Comparison of ENCODE assay signal across 22 cellular contexts in genomic region chr21:46089285-46089684, GRCh38. TPM values are rescaled to one million over a fixed set of nuclear protein-coding genes. Genes with fewer than 3 reads are reported as not detected.
DNase-seq lines count a peak whose midpoint lies in the region; ATAC-seq and TF ChIP-seq lines count a peak whose summit lies in the region.
"Had no signal": no experiment of that assay in that cellular context is flagged by ENCODE, and none has a peak within 500 bp of the region (broad histone marks: within the 10 kb centered on the region; RNA-seq: fewer than 3 reads in every experiment).

No MANE protein-coding gene starts in this region.

- no peak overlapping the region for H3K27ac ChIP-seq in VCaP
- no peak overlapping the region for H3K27ac ChIP-seq in uterus
- no peak overlapping the region for H3K27ac ChIP-seq in Peyer's patch
- H3K27ac ChIP-seq: GM23248, SK-N-MC had no signal

- DNase-seq in ELF-1 (ENCODE audit: low read depth, low spot score) (peak; percentile 1), iris pigment epithelial cell (ENCODE audit: low read depth) (peak; percentile 36), posterior vena cava (ENCODE audit: low spot score) (peak; percentile 63), uterus (no peak), Peyer's patch (no peak)
- DNase-seq: BE2C; Caco-2; CD4-positive, CD25-positive, alpha-beta regulatory T cell; GDM1; GM23248; NCI-H1417 treated with DMSO at 0.1 percent for 48 hours; NCI-H187 treated with DMSO at 0.1 percent for 48 hours; NCI-H2227 treated with DMSO at 0.1 percent for 48 hours; NCI-H510A treated with DMSO at 0.1 percent for 48 hours; NCI-H774; SHP77 had no signal

- TF ChIP-seq POLR2A in uterus (IDR thresholded peaks at IDR 0.05) = no peak
- no peak for TF ChIP-seq POLR2A in Peyer's patch (IDR thresholded peaks at IDR 0.05)

- H3K4me1 ChIP-seq in uterus (peaks cover 6 to 18% of the 10 kb centered on the region in 2 donors), Peyer's patch (peaks cover 0 to 12% (median 0%) of the 10 kb centered on the region in 4 donors)
- H3K4me1 ChIP-seq: BE2C, Caco-2 had no signal

- H3K9me3 ChIP-seq in uterus (no peaks in the 10 kb centered on the region), Peyer's patch (no peaks in the 10 kb centered on the region)
- H3K9me3 ChIP-seq: BE2C had no signal

- H3K27me3 ChIP-seq in uterus (no peaks in the 10 kb centered on the region), Peyer's patch (no peaks in the 10 kb centered on the region)
- H3K27me3 ChIP-seq: BE2C had no signal

- H3K4me3 ChIP-seq in uterus (no peak overlapping the region), Peyer's patch (no peak overlapping the region)
- H3K4me3 ChIP-seq: GM23248, SK-N-MC had no signal

- no peaks in the 10 kb centered on the region for H3K36me3 ChIP-seq in uterus
- no peaks in the 10 kb centered on the region for H3K36me3 ChIP-seq in Peyer's patch
- H3K36me3 ChIP-seq: BE2C had no signal

- ATAC-seq in HG03108 (IDR thresholded peaks at IDR 0.05; ENCODE audit: unreplicated experiment) = no peak
- no peak for ATAC-seq in HG02571 (IDR thresholded peaks at IDR 0.05; ENCODE audit: unreplicated experiment)
- ATAC-seq: HCT116 had no signal

- intact Hi-C loops in posterior vena cava (cut with DNase I) = no loop called here
- intact Hi-C loops in uterus (cut with DNase I; ENCODE audit: low total_unique reads) = no loop called here

- peak; percentile 7; the same call in 1 of the 2 replicates for TF ChIP-seq CTCF in VCaP (conservative IDR thresholded peaks at IDR 0.05)
- TF ChIP-seq CTCF in uterus (IDR thresholded peaks at IDR 0.05) = no peak
- TF ChIP-seq CTCF in Peyer's patch (IDR thresholded peaks at IDR 0.05) = no peak

RNA-seq across cellular contexts. Expression of gene COL6A2, which starts 8.6 kb away (rescaled TPM):
- total RNA-seq in posterior vena cava (1,000 to 10,000 TPM; 1,504 to 1,642 TPM), uterus (1,000 to 10,000 TPM in 2 of 4 donors, 100 to 1,000 TPM in 2; 321 to 1,200 (median 948) TPM), Peyer's patch (1,000 to 10,000 TPM in 1 of 4 donors, 100 to 1,000 TPM in 2, 10 to 100 TPM in 1; 59.9 to 1,087 (median 166) TPM)
- total RNA-seq: OCI-LY7 had no signal

Comparison
In these comparisons a context has a peak if more than half of its experiments do, and no peak if none do; other contexts are left out.
1. DNase-seq: peak in ELF-1 (single experiment), iris pigment epithelial cell (single experiment) and posterior vena cava (single experiment); none in uterus (0 of 2) and Peyer's patch (0 of 3).